ENCODE assay signal across 18 cellular contexts in the genomic region with DNA sequence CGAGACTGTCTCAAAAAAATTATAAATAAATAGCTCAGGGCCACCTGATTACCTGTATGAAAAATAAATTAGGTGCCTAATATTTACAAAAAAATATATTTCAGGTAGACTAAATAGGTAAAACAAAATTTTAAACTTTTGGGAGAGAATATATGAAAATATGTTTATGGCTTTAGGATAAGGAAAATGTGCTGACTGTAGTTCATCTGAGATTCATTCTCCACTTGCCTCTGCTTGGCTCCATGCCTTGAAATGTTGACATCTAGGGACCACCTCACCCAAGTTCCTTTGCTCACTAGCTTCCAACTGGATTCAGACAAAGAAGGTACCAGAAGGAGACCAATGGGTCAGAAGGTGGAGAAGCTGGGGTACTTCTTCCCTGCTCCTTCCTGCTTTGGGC. TPM values are rescaled to one million over a fixed set of nuclear protein-coding genes. Genes with fewer than 3 reads are reported as not detected.
DNase-seq lines count a peak whose midpoint lies in the region; ATAC-seq and TF ChIP-seq lines count a peak whose summit lies in the region.
"Had no signal": no experiment of that assay in that cellular context is flagged by ENCODE, and none has a peak within 500 bp of the region (broad histone marks: within the 10 kb centered on the region; RNA-seq: fewer than 3 reads in every experiment).

No MANE protein-coding gene starts in this region.

- H3K36me3 ChIP-seq in CD4-positive, alpha-beta memory T cell (ENCODE audit: insufficient read depth, low read length): no peaks in the 10 kb centered on the region
- peaks cover 3% of the 10 kb centered on the region; the same call in 1 of the 2 replicates for H3K36me3 ChIP-seq in OCI-LY7 (ENCODE audit: insufficient read depth, low read length)
- H3K36me3 ChIP-seq: BLaER1 treated with 17β-estradiol and CSF1 and Interleukin-3, amounts not matched to agents 10 nM and 100 nM; MG63; Peyer's patch had no signal

- CTCF ChIA-PET in activated CD4-positive, alpha-beta T cell treated with anti-CD3 and anti-CD28 coated beads for 36 hours (lab: Charles Lee): interaction anchor here (0.9 to 3.9 kb wide), 7 partner anchors 10 to 140 kb away, joined by 3 to 18 read pairs (median 5); a partner anchor contains a TSS
- CTCF ChIA-PET in CD4-positive, alpha-beta memory T cell (lab: Charles Lee; ENCODE audit: partially characterized antibody): interaction anchor here (0.8 to 7.6 kb wide), 7 partner anchors 11 to 88 kb away, joined by 3 to 118 read pairs (median 4); a partner anchor contains a TSS
- CTCF ChIA-PET in OCI-LY7 (lab: Charles Lee; ENCODE audit: unreplicated experiment): interaction anchor here (0.6 to 2.0 kb wide), 3 partner anchors 10 to 63 kb away, joined by 3 to 7 read pairs (median 3); a partner anchor contains a TSS

- peaks cover 73% of the 10 kb centered on the region; the same call in 1 of the 2 replicates for H3K79me2 ChIP-seq in OCI-LY7 (ENCODE audit: insufficient read depth, low read depth, low read length)

- peaks cover 72% of the 10 kb centered on the region for H3K4me1 Mint-ChIP-seq in activated CD4-positive, alpha-beta T cell treated with anti-CD3 and anti-CD28 coated beads for 36 hours
- peaks cover 15 to 37% (median 33%) of the 10 kb centered on the region in 4 donors for H3K4me1 Mint-ChIP-seq in CD4-positive, alpha-beta memory T cell
- peaks cover 45 to 65% (median 63%) of the 10 kb centered on the region in 3 donors for H3K4me1 Mint-ChIP-seq in naive B cell
- H3K4me1 Mint-ChIP-seq in activated T-cell treated with anti-CD3 and anti-CD28 coated beads, Interleukin-2, amount 50 U/mL, for 24 hours (ENCODE audit: low read depth): peaks cover 67% of the 10 kb centered on the region

- H3K27me3 Mint-ChIP-seq in activated CD4-positive, alpha-beta T cell treated with anti-CD3 and anti-CD28 coated beads for 36 hours: no peaks in the 10 kb centered on the region
- H3K27me3 Mint-ChIP-seq in CD4-positive, alpha-beta memory T cell: no peaks in the 10 kb centered on the region
- no peaks in the 10 kb centered on the region for H3K27me3 Mint-ChIP-seq in naive B cell
- H3K27me3 Mint-ChIP-seq in activated T-cell treated with anti-CD3 and anti-CD28 coated beads, Interleukin-2, amount 50 U/mL, for 24 hours: no peaks in the 10 kb centered on the region

- no peaks in the 10 kb centered on the region for H3K9me3 ChIP-seq in CD4-positive, alpha-beta memory T cell (ENCODE audit: control insufficient read depth in 1 of 2, low read length in 2 of 2)
- H3K9me3 ChIP-seq in OCI-LY7 (ENCODE audit: low read length): no peaks in the 10 kb centered on the region
- H3K9me3 ChIP-seq: BLaER1 treated with 17β-estradiol and CSF1 and Interleukin-3, amounts not matched to agents 10 nM and 100 nM; MG63; Peyer's patch had no signal

- H3K27me3 ChIP-seq in CD4-positive, alpha-beta memory T cell (ENCODE audit: insufficient read depth, low read length): no peaks in the 10 kb centered on the region
- H3K27me3 ChIP-seq: BLaER1 treated with 17β-estradiol and CSF1 and Interleukin-3, amounts not matched to agents 10 nM and 100 nM; MG63; Peyer's patch had no signal

- ATAC-seq in activated CD4-positive, alpha-beta T cell treated with anti-CD3 and anti-CD28 coated beads for 36 hours: no peak
- ATAC-seq in naive B cell (ENCODE audit: low read depth in 2 of 2): no peak
- ATAC-seq in HG02610 (IDR thresholded peaks at IDR 0.05; ENCODE audit: unreplicated experiment): no peak
- no peak for ATAC-seq in GM18511 (IDR thresholded peaks at IDR 0.05; ENCODE audit: unreplicated experiment)
- ATAC-seq: Right ventricle myocardium inferior had no signal

- H3K4me1 ChIP-seq in CD4-positive, alpha-beta memory T cell (ENCODE audit: insufficient read depth, low read length): peaks cover 34% of the 10 kb centered on the region
- H3K4me1 ChIP-seq in OCI-LY7 (ENCODE audit: insufficient read depth, low read length, poor library complexity, severe bottlenecking): peaks cover 100% of the 10 kb centered on the region

- no peaks in the 10 kb centered on the region for H3K9me2 ChIP-seq in OCI-LY7 (ENCODE audit: insufficient read depth, low read length)

- H4K20me1 ChIP-seq in OCI-LY7 (ENCODE audit: insufficient read depth, low read length): no peaks in the 10 kb centered on the region
- H4K20me1 ChIP-seq: BLaER1 treated with 17β-estradiol and CSF1 and Interleukin-3, amounts not matched to agents 10 nM and 100 nM had no signal

- no peaks in the 10 kb centered on the region for H3K9me3 Mint-ChIP-seq in activated CD4-positive, alpha-beta T cell treated with anti-CD3 and anti-CD28 coated beads for 36 hours (ENCODE audit: low read depth)
- H3K9me3 Mint-ChIP-seq in CD4-positive, alpha-beta memory T cell: peaks cover 0 to 2% (median 0%) of the 10 kb centered on the region in 8 donors
- peaks cover 0 to 2% (median 0%) of the 10 kb centered on the region in 7 donors for H3K9me3 Mint-ChIP-seq in naive B cell
- no peaks in the 10 kb centered on the region for H3K9me3 Mint-ChIP-seq in activated T-cell treated with anti-CD3 and anti-CD28 coated beads, Interleukin-2, amount 50 U/mL, for 24 hours

- POLR2A ChIA-PET in activated CD4-positive, alpha-beta T cell treated with anti-CD3 and anti-CD28 coated beads for 36 hours (lab: Charles Lee): no interaction called here
- POLR2A ChIA-PET in CD4-positive, alpha-beta memory T cell (lab: Charles Lee; ENCODE audit: partially characterized antibody): interaction anchor here (1.4 to 7.5 kb wide), 3 partner anchors 10 to 104 kb away, joined by 6 to 158 read pairs (median 46); a partner anchor contains a TSS
- POLR2A ChIA-PET in OCI-LY7 (lab: Charles Lee): interaction anchor here (0.7 to 13.1 kb wide), 12 partner anchors 10 to 85 kb away, joined by 3 to 146 read pairs (median 6); a partner anchor contains a TSS

- H3K4me3 ChIP-seq in CD4-positive, alpha-beta memory T cell (ENCODE audit: low read length in 2 of 2): no peak overlapping the region
- no peak overlapping the region for H3K4me3 ChIP-seq in OCI-LY7 (ENCODE audit: low read depth, low read length, poor library complexity, severe bottlenecking)
- H3K4me3 ChIP-seq: BLaER1 treated with 17β-estradiol and CSF1 and Interleukin-3, amounts not matched to agents 10 nM and 100 nM; GM23248; MG63; Peyer's patch had no signal

- peak overlapping the region; percentile 50 for H3K4me2 ChIP-seq in OCI-LY7 (ENCODE audit: low read length)

- H3K4me3 Mint-ChIP-seq in activated CD4-positive, alpha-beta T cell treated with anti-CD3 and anti-CD28 coated beads for 36 hours: no peak overlapping the region
- H3K4me3 Mint-ChIP-seq in CD4-positive, alpha-beta memory T cell: no peak overlapping the region
- peak overlapping the region in 3 of 8 donors; percentile 9 to 77 (median 47) for H3K4me3 Mint-ChIP-seq in naive B cell
- H3K4me3 Mint-ChIP-seq in activated T-cell treated with anti-CD3 and anti-CD28 coated beads, Interleukin-2, amount 50 U/mL, for 24 hours: no peak overlapping the region

- intact Hi-C loops in activated CD4-positive, alpha-beta T cell treated with anti-CD3 and anti-CD28 coated beads for 36 hours (cut with DNase I, micrococcal nuclease): no loop called here
- intact Hi-C loops in CD4-positive, alpha-beta memory T cell (cut with micrococcal nuclease): no loop called here
- intact Hi-C loops in OCI-LY7 (cut with micrococcal nuclease; ENCODE audit: unreplicated experiment): no loop called here

- no peak overlapping the region for H3K27ac ChIP-seq in CD4-positive, alpha-beta memory T cell (ENCODE audit: low read depth, low read length)
- peak overlapping the region; percentile 95 for H3K27ac ChIP-seq in OCI-LY7 (ENCODE audit: low read depth, low read length, poor library complexity, severe bottlenecking)
- H3K27ac ChIP-seq: 22Rv1; BLaER1 treated with 17β-estradiol and CSF1 and Interleukin-3, amounts not matched to agents 10 nM and 100 nM; GM23248; Peyer's patch had no signal

- H3K36me3 Mint-ChIP-seq in activated CD4-positive, alpha-beta T cell treated with anti-CD3 and anti-CD28 coated beads for 36 hours (ENCODE audit: low read depth): no peaks in the 10 kb centered on the region
- H3K36me3 Mint-ChIP-seq in CD4-positive, alpha-beta memory T cell: peaks cover 0 to 4% of the 10 kb centered on the region in 2 donors
- H3K36me3 Mint-ChIP-seq in naive B cell: peaks cover 0 to 5% of the 10 kb centered on the region in 2 donors
- no peaks in the 10 kb centered on the region for H3K36me3 Mint-ChIP-seq in activated T-cell treated with anti-CD3 and anti-CD28 coated beads, Interleukin-2, amount 50 U/mL, for 24 hours (ENCODE audit: low read depth)

- H3K27ac Mint-ChIP-seq in activated CD4-positive, alpha-beta T cell treated with anti-CD3 and anti-CD28 coated beads for 36 hours: peak overlapping the region; percentile 26
- peak overlapping the region in 4 of 7 donors; percentile 5 to 68 (median 60) for H3K27ac Mint-ChIP-seq in CD4-positive, alpha-beta memory T cell
- H3K27ac Mint-ChIP-seq in naive B cell: peak overlapping the region in 5 of 6 donors; percentile 1 to 85 (median 42)
- H3K27ac Mint-ChIP-seq in activated T-cell treated with anti-CD3 and anti-CD28 coated beads, Interleukin-2, amount 50 U/mL, for 24 hours: no peak overlapping the region

- BruUV-seq in OCI-LY7 (replicated peaks; lab: Mats Ljungman, UMichigan): no TSS peak

- no peak for TF ChIP-seq CTCF in OCI-LY7 (conservative IDR thresholded peaks at IDR 0.05; ENCODE audit: low read length)

- no peak for DNase-seq in activated CD4-positive, alpha-beta T cell treated with anti-CD3 and anti-CD28 coated beads for 36 hours
- DNase-seq in activated CD4-positive, alpha-beta T cell treated with anti-CD3 and anti-CD28 coated beads, Interleukin-2, amount 50 U/mL, for 4 hours: no peak
- no peak for DNase-seq in CD4-positive, alpha-beta memory T cell
- DNase-seq in OCI-LY7 (ENCODE audit: low spot score) (no peak), naive B cell (no peak)
- DNase-seq in activated T-cell treated with anti-CD3 and anti-CD28 coated beads, Interleukin-2, amount 50 U/mL, for 24 hours: no peak
- DNase-seq: COR-L47, EL, GM23248, MG63, NCI-H1092, NCI-H524 treated with DMSO at 0.1 percent for 48 hours, Peyer's patch had no signal

- no peak overlapping the region for H2AFZ ChIP-seq in OCI-LY7 (ENCODE audit: low read length)
- H2AFZ ChIP-seq: GM23248 had no signal

RNA-seq across cellular contexts. Expression of a gene that starts 9.7 kb away (rescaled TPM):
- 10 to 100 TPM; 14.5 to 14.9 TPM for total RNA-seq in activated CD4-positive, alpha-beta T cell treated with anti-CD3 and anti-CD28 coated beads for 36 hours
- total RNA-seq in CD4-positive, alpha-beta memory T cell: 10 to 100 TPM; 23.5 to 24.6 TPM
- polyA plus RNA-seq in CD4-positive, alpha-beta memory T cell: 1 to 10 TPM; 2.6 to 5.5 TPM
- total RNA-seq in OCI-LY7 (2014; rRNA removed; shearing (Covaris generic)): 10.7 and 11.5 TPM in 2 replicates
- total RNA-seq in OCI-LY7 (2022): 53.2 and 54.5 TPM in 2 replicates
- 10 to 100 TPM in 5 of 6 donors, 1 to 10 TPM in 1; 7.9 to 21.8 (median 13.2) TPM for polyA plus RNA-seq in naive B cell (ENCODE audit: low read depth in 6 of 6)
